ENCODE assay signal across 11 cellular contexts in genomic region chr1:201490708-201491131, GRCh38. TPM values are rescaled to one million over a fixed set of nuclear protein-coding genes. Genes with fewer than 3 reads are reported as not detected.
DNase-seq lines count a peak whose midpoint lies in the region; ATAC-seq, FAIRE-seq and TF ChIP-seq lines count a peak whose summit lies in the region.
"Had no signal": no experiment of that assay in that cellular context is flagged by ENCODE, and none has a peak within 500 bp of the region (broad histone marks: within the 10 kb centered on the region; RNA-seq: fewer than 3 reads in every experiment).

No MANE protein-coding gene starts in this region.

- peaks cover 56% of the 10 kb centered on the region for H3K36me3 Mint-ChIP-seq in astrocyte (ENCODE audit: low read depth, unreplicated experiment)
- H3K36me3 Mint-ChIP-seq in activated CD8-positive, alpha-beta T cell treated with anti-CD3 and anti-CD28 coated beads, Interleukin-2, amount 10 ng/mL, durations not matched to agents 7 days and 5 days (ENCODE audit: low read depth), result peaks cover 63% of the 10 kb centered on the region

- TF ChIP-seq EP300 in transverse colon (IDR thresholded peaks at IDR 0.05; ENCODE audit: low read depth), result no peak

- H3K27me3 ChIP-seq in astrocyte (ENCODE audit: insufficient read depth, low read length) (no peaks in the 10 kb centered on the region), lower lobe of right lung (ENCODE audit: low read depth) (no peaks in the 10 kb centered on the region), transverse colon (no peaks in the 10 kb centered on the region)

- TF ChIP-seq CTCF in astrocyte (IDR thresholded peaks at IDR 0.05; ENCODE audit: insufficient read depth, low read depth, low read length), result no peak
- TF ChIP-seq CTCF in lower lobe of right lung (IDR thresholded peaks at IDR 0.05), result no peak
- TF ChIP-seq CTCF in transverse colon (IDR thresholded peaks at IDR 0.05), result no peak
- TF ChIP-seq CTCF in GM20000 (IDR thresholded peaks at IDR 0.05; ENCODE audit: extremely low read depth, missing control alignments), result no peak

- no peak overlapping the region for H3K9ac ChIP-seq in astrocyte (ENCODE audit: low read length)

- H3K27ac Mint-ChIP-seq in astrocyte (ENCODE audit: unreplicated experiment), result peak overlapping the region; percentile 58
- H3K27ac Mint-ChIP-seq in activated CD8-positive, alpha-beta T cell treated with anti-CD3 and anti-CD28 coated beads, Interleukin-2, amount 10 ng/mL, durations not matched to agents 7 days and 5 days, result no peak overlapping the region

- H3K9me3 ChIP-seq in astrocyte (ENCODE audit: insufficient read depth, low read depth, low read length), result no peaks in the 10 kb centered on the region
- H3K9me3 ChIP-seq in lower lobe of right lung, result no peaks in the 10 kb centered on the region
- H3K9me3 ChIP-seq in transverse colon, result no peaks in the 10 kb centered on the region

- no peak for ATAC-seq in lower lobe of right lung
- ATAC-seq in activated CD8-positive, alpha-beta T cell treated with anti-CD3 and anti-CD28 coated beads, Interleukin-2, amount 10 ng/mL, durations not matched to agents 7 days and 5 days, result no peak
- ATAC-seq: HCT116 had no signal

- 42 to 82% methylated on average over 2 to 3 of the region's 3 CpGs for WGBS in transverse colon (ENCODE audit: low coverage in 1 of 2), 2 donors

- peak overlapping the region; percentile 16 for H3K4me2 ChIP-seq in astrocyte (ENCODE audit: low read length)

- CTCF ChIA-PET in activated CD8-positive, alpha-beta T cell treated with anti-CD3 and anti-CD28 coated beads, Interleukin-2, amount 10 ng/mL, durations not matched to agents 7 days and 5 days (lab: Charles Lee), result interaction anchor here (1.0 to 2.7 kb wide), 6 partner anchors 8 to 55 kb away, joined by 3 to 16 read pairs (median 8); no protein-coding TSS in a partner anchor

- H3K79me2 ChIP-seq in astrocyte (ENCODE audit: insufficient read depth, low read length), result peaks cover 68% of the 10 kb centered on the region

- intact Hi-C loops in lower lobe of right lung (cut with DNase I), result no loop called here
- intact Hi-C loops in transverse colon (cut with DNase I; ENCODE audit: low total_unique reads), result no loop called here

- H3K4me1 ChIP-seq in astrocyte (ENCODE audit: insufficient read depth, low read length), result peaks cover 56% of the 10 kb centered on the region
- H3K4me1 ChIP-seq in lower lobe of right lung, result peaks cover 85% of the 10 kb centered on the region
- peaks cover 47 to 78% (median 62%) of the 10 kb centered on the region in 4 donors for H3K4me1 ChIP-seq in transverse colon

- TF ChIP-seq POLR2A in transverse colon (IDR thresholded peaks at IDR 0.05), result no peak

- H3K27me3 Mint-ChIP-seq in astrocyte (ENCODE audit: low read depth, unreplicated experiment), result no peaks in the 10 kb centered on the region
- no peaks in the 10 kb centered on the region for H3K27me3 Mint-ChIP-seq in activated CD8-positive, alpha-beta T cell treated with anti-CD3 and anti-CD28 coated beads, Interleukin-2, amount 10 ng/mL, durations not matched to agents 7 days and 5 days (ENCODE audit: low read depth)
- H3K27me3 Mint-ChIP-seq: CD4-positive, alpha-beta memory T cell; central memory CD8-positive, alpha-beta T cell had no signal

- in situ Hi-C loops in transverse colon (cut with MboI; ENCODE audit: low pct_ligation_motif_present in 1 of 4, low pct_unique_long_range_greater_than_20kb in 1 of 4, low sequenced_read_pairs in 3 of 4), result no loop called here

- H3K9me3 Mint-ChIP-seq in astrocyte (ENCODE audit: unreplicated experiment), result peaks cover 2% of the 10 kb centered on the region
- H3K9me3 Mint-ChIP-seq in activated CD8-positive, alpha-beta T cell treated with anti-CD3 and anti-CD28 coated beads, Interleukin-2, amount 10 ng/mL, durations not matched to agents 7 days and 5 days (ENCODE audit: insufficient read depth), result no peaks in the 10 kb centered on the region
- H3K9me3 Mint-ChIP-seq: CD4-positive, alpha-beta memory T cell; central memory CD8-positive, alpha-beta T cell had no signal

- POLR2A ChIA-PET in activated CD8-positive, alpha-beta T cell treated with anti-CD3 and anti-CD28 coated beads, Interleukin-2, amount 10 ng/mL, durations not matched to agents 7 days and 5 days (lab: Charles Lee), result interaction anchor here (2.5 kb wide), 1 partner anchor 16 kb away, joined by 6 read pairs; the partner anchor contains the start of gene CSRP1

- no peak overlapping the region for H3K4me3 ChIP-seq in astrocyte (ENCODE audit: insufficient read depth, low read depth, low read length)
- no peak overlapping the region for H3K4me3 ChIP-seq in lower lobe of right lung
- no peak overlapping the region for H3K4me3 ChIP-seq in transverse colon

- peaks cover 66% of the 10 kb centered on the region for H3K36me3 ChIP-seq in astrocyte (ENCODE audit: insufficient read depth, low read length)
- H3K36me3 ChIP-seq in lower lobe of right lung, result peaks cover 66% of the 10 kb centered on the region
- peaks cover 0 to 53% (median 12%) of the 10 kb centered on the region in 4 donors for H3K36me3 ChIP-seq in transverse colon

- H3K27ac ChIP-seq in astrocyte (ENCODE audit: low read depth, low read length) (peak overlapping the region; percentile 10), lower lobe of right lung (peak overlapping the region; percentile 62), transverse colon (peak overlapping the region; percentile 93 to 97 (median 96))

- H3K4me1 Mint-ChIP-seq in astrocyte (ENCODE audit: low read depth, unreplicated experiment), result peaks cover 53% of the 10 kb centered on the region
- peaks cover 15% of the 10 kb centered on the region for H3K4me1 Mint-ChIP-seq in activated CD8-positive, alpha-beta T cell treated with anti-CD3 and anti-CD28 coated beads, Interleukin-2, amount 10 ng/mL, durations not matched to agents 7 days and 5 days (ENCODE audit: low read depth)
- H3K4me1 Mint-ChIP-seq: central memory CD8-positive, alpha-beta T cell had no signal

- H4K20me1 ChIP-seq in astrocyte (ENCODE audit: insufficient read depth, low read length), result peaks cover 94% of the 10 kb centered on the region

- peak overlapping the region; percentile 34 for H3K4me3 Mint-ChIP-seq in astrocyte (ENCODE audit: unreplicated experiment)
- H3K4me3 Mint-ChIP-seq in activated CD8-positive, alpha-beta T cell treated with anti-CD3 and anti-CD28 coated beads, Interleukin-2, amount 10 ng/mL, durations not matched to agents 7 days and 5 days, result no peak overlapping the region
- H3K4me3 Mint-ChIP-seq: CD4-positive, alpha-beta memory T cell; central memory CD8-positive, alpha-beta T cell had no signal

- no peak for FAIRE-seq in astrocyte (lab: Jason Lieb, UNC)

- peak; percentile 71 for DNase-seq in HT1080 (ENCODE audit: low read depth)
- no peak for DNase-seq in astrocyte (ENCODE audit: low read depth)
- no peak for DNase-seq in lower lobe of right lung
- DNase-seq in transverse colon, result no peak
- no peak for DNase-seq in activated CD8-positive, alpha-beta T cell treated with anti-CD3 and anti-CD28 coated beads, Interleukin-2, amount 10 ng/mL, durations not matched to agents 7 days and 5 days
- DNase-seq in NOMO-1 (lab: John Stamatoyannopoulos, UW; ENCODE audit: unreplicated experiment in 2 of 2), result no peak
- no peak for DNase-seq in GM20000 (ENCODE audit: low spot score)
- DNase-seq: CD4-positive, alpha-beta memory T cell; NCI-H2171 had no signal

- no peak overlapping the region for H2AFZ ChIP-seq in astrocyte (ENCODE audit: low read depth, low read length)

RNA-seq across cellular contexts. Expression of gene CSRP1, which starts 16.2 kb away (rescaled TPM):
- total RNA-seq in HT1080 (2014; rRNA removed; shearing (Covaris generic)), result 516 and 694 TPM in 2 replicates
- 857 and 1,112 TPM in 2 replicates for polyA plus RNA-seq in HT1080 (2015; cell fraction: cytosol; rRNA removed)
- polyA plus RNA-seq in HT1080 (2015; cell fraction: nucleus; rRNA removed), result 468 and 520 TPM in 2 replicates
- total RNA-seq in astrocyte, result 289 and 317 TPM in 2 replicates
- total RNA-seq in lower lobe of right lung, result 185 TPM
- 1,000 to 10,000 TPM in 2 of 4 donors, 100 to 1,000 TPM in 2; 697 to 1,474 (median 915) TPM for total RNA-seq in transverse colon
- 10 to 100 TPM; 78.7 to 80.9 TPM for total RNA-seq in activated CD8-positive, alpha-beta T cell treated with anti-CD3 and anti-CD28 coated beads, Interleukin-2, amount 10 ng/mL, durations not matched to agents 7 days and 5 days

RNA-seq across cellular contexts. Expression of gene PHLDA3, which starts 21.7 kb away (rescaled TPM):
- 91.8 and 111 TPM in 2 replicates for total RNA-seq in HT1080 (2014; rRNA removed; shearing (Covaris generic))
- 104 and 143 TPM in 2 replicates for polyA plus RNA-seq in HT1080 (2015; cell fraction: cytosol; rRNA removed)
- 90.0 and 94.6 TPM in 2 replicates for polyA plus RNA-seq in HT1080 (2015; cell fraction: nucleus; rRNA removed)
- total RNA-seq in astrocyte (150 and 152 TPM in 2 replicates), lower lobe of right lung (97.1 TPM), transverse colon (10 to 100 TPM; 19.4 to 47.6 (median 31.5) TPM)
- 10 to 100 TPM; 17.3 to 18.7 TPM for total RNA-seq in activated CD8-positive, alpha-beta T cell treated with anti-CD3 and anti-CD28 coated beads, Interleukin-2, amount 10 ng/mL, durations not matched to agents 7 days and 5 days

RNA-seq across cellular contexts. Expression of gene NAV1, which starts 48.2 kb away (rescaled TPM):
- 24.2 and 40.6 TPM in 2 replicates for total RNA-seq in HT1080 (2014; rRNA removed; shearing (Covaris generic))
- polyA plus RNA-seq in HT1080 (2015; cell fraction: cytosol; rRNA removed), result 46.8 and 65.2 TPM in 2 replicates
- polyA plus RNA-seq in HT1080 (2015; cell fraction: nucleus; rRNA removed), result 89.6 and 123 TPM in 2 replicates
- total RNA-seq in astrocyte, result 79.7 and 85.2 TPM in 2 replicates
- total RNA-seq in lower lobe of right lung, result 24.5 TPM
- total RNA-seq in transverse colon, result 10 to 100 TPM; 13.0 to 40.6 (median 16.9) TPM
- 1 to 10 TPM; 1.1 to 1.9 TPM for total RNA-seq in activated CD8-positive, alpha-beta T cell treated with anti-CD3 and anti-CD28 coated beads, Interleukin-2, amount 10 ng/mL, durations not matched to agents 7 days and 5 days

Comparison
In these comparisons a context has a peak if more than half of its experiments do, and no peak if none do; other contexts are left out.
1. H3K27ac ChIP-seq: peak in every context shown above with its lines; median percentile 96 in transverse colon; 62 in lower lobe of right lung; 10 in astrocyte.